11 cellular contexts compared by ENCODE assay signal in genomic region chr11:112655386-112655785, GRCh38.
A peak's percentile ranks its signal among the peaks of the same experiment; 100 is the strongest.
DNase-seq lines count a peak whose midpoint lies in the region; ATAC-seq and TF ChIP-seq lines count a peak whose summit lies in the region.
"Had no signal": no experiment of that assay in that cellular context is flagged by ENCODE, and none has a peak within 500 bp of the region (broad histone marks: within the 10 kb centered on the region; RNA-seq: fewer than 3 reads in every experiment).

No MANE protein-coding gene starts in this region.

- no peaks in the 10 kb centered on the region for H3K9me3 ChIP-seq in tibial nerve

- H3K36me3 ChIP-seq in tibial nerve: no peaks in the 10 kb centered on the region

- no peak for TF ChIP-seq POLR2A in tibial nerve (IDR thresholded peaks at IDR 0.05)

- peaks cover 0 to 11% (median 3%) of the 10 kb centered on the region in 4 donors for H3K4me1 ChIP-seq in tibial nerve

- H3K4me3 ChIP-seq in tibial nerve: no peak overlapping the region
- H3K4me3 ChIP-seq: GM23338 had no signal

- H3K27ac ChIP-seq in tibial nerve: no peak overlapping the region

- TF ChIP-seq EP300 in tibial nerve (IDR thresholded peaks at IDR 0.05): peak in 1 of 2 donors; percentile 38

- ATAC-seq in HG03045 (IDR thresholded peaks at IDR 0.05; ENCODE audit: unreplicated experiment) (no peak), GM18858 (IDR thresholded peaks at IDR 0.05; ENCODE audit: unreplicated experiment) (no peak)
- ATAC-seq: GM23338 had no signal

- no peaks in the 10 kb centered on the region for H3K27me3 ChIP-seq in tibial nerve

- peak in 1 of 5 experiments; percentile 6 for TF ChIP-seq CTCF in tibial nerve (IDR thresholded peaks at IDR 0.05)

- DNase-seq in NCI-H446 (lab: John Stamatoyannopoulos, UW): peak; percentile 21 to 74
- DNase-seq in dermis blood vessel endothelial cell: peak; percentile 0
- peak; percentile 85 for DNase-seq in left kidney (ENCODE audit: low read depth, low spot score)
- DNase-seq in tibial nerve (ENCODE audit: low spot score in 2 of 2): peak; percentile 49 to 67
- DNase-seq in NCI-H524 treated with DMSO at 0.1 percent for 48 hours (lab: John Stamatoyannopoulos, UW): no peak
- no peak for DNase-seq in stimulated activated CD4-positive, alpha-beta T cell treated with anti-CD3 and anti-CD28 coated beads, Interleukin-12 subunit alpha, Interleukin-12 subunit beta, amount 100 ng/mL, for 4 hours
- DNase-seq: activated CD4-positive, alpha-beta T cell treated with anti-CD3 and anti-CD28 coated beads for 4 hours; islet precursor cell had no signal

- 16 to 17% methylated on average over 2 of the region's 2 CpGs for WGBS in tibial nerve, 2 donors

Comparison
In these comparisons a context has a peak if more than half of its experiments do, and no peak if none do; other contexts are left out.
1. DNase-seq: peak in NCI-H446 (2 of 2), dermis blood vessel endothelial cell (single experiment), left kidney (single experiment) and tibial nerve (2 of 2); none in NCI-H524 treated with DMSO at 0.1 percent for 48 hours (single experiment) and stimulated activated CD4-positive, alpha-beta T cell treated with anti-CD3 and anti-CD28 coated beads, Interleukin-12 subunit alpha, Interleukin-12 subunit beta, amount 100 ng/mL, for 4 hours (single experiment).